Comparison of ENCODE assay signal across 21 cellular contexts in genomic region chr20:17772005-17772343, GRCh38.
"Had no signal": no experiment of that assay in that cellular context is flagged by ENCODE, and none has a peak within 500 bp of the region (broad histone marks: within the 10 kb centered on the region; RNA-seq: fewer than 3 reads in every experiment).

No MANE protein-coding gene starts in this region.

- H3K4me3 Mint-ChIP-seq: activated CD8-positive, alpha-beta T cell treated with anti-CD3 and anti-CD28 coated beads, Interleukin-2, amount 10 ng/mL, durations not matched to agents 7 days and 5 days; activated T-helper 1 cell treated with anti-CD3 and anti-CD28 coated beads, Interleukin-12 subunit alpha, Interleukin-12 subunit beta, Interleukin-2, Interleukin-4 antibody, amounts not matched to agents 30 ng/mL and 10 ng/mL and 1 ng/mL, durations not matched to agents 14 hours and 24 hours and 36 hours; brain; dendritic cell treated with granulocyte-macrophage colony-stimulating factor and Interleukin-4, amounts not matched to agents 40 ng/mL and 50 ng/mL, for 4 days; immature natural killer cell; natural killer cell treated with Interleukin-12 subunit alpha and Interleukin-12 subunit beta and Interleukin-15 and Interleukin-18, amount 100 ng/mL, for 72 hours; stimulated activated memory B cell treated with anti-CD40 and anti-IgM and Interleukin-4, amounts not matched to agents 10 μg/mL and 1 μg/mL and 100 μg/mL, for 72 hours had no signal

- H3K4me1 Mint-ChIP-seq: brain, immature natural killer cell had no signal

- H3K79me2 ChIP-seq: parathyroid adenoma had no signal

- DNase-seq: activated CD4-positive, alpha-beta T cell treated with anti-CD3 and anti-CD28 coated beads, Interleukin-2, amount 50 U/mL, for 1 hour; activated CD8-positive, alpha-beta T cell treated with anti-CD3 and anti-CD28 coated beads, Interleukin-2, amount 10 ng/mL, durations not matched to agents 7 days and 5 days; activated gamma-delta T cell; aorta; effector CD4-positive, alpha-beta T cell; erythroblast; immature natural killer cell; small intestine; stimulated activated CD4-positive, alpha-beta T cell treated with anti-CD3 and anti-CD28 coated beads, Interleukin-15, amount 100 ng/mL, for 24 hours; stomach; transverse colon had no signal

- H3K4me1 ChIP-seq: parathyroid adenoma, stomach, suprapubic skin, transverse colon had no signal

- H3K36me3 Mint-ChIP-seq: activated naive CD4-positive, alpha-beta T cell treated with anti-CD3 and anti-CD28 coated beads, Interleukin-2, amount 50 U/mL, for 72 hours; brain; immature natural killer cell; natural killer cell treated with Interleukin-12 subunit alpha and Interleukin-12 subunit beta and Interleukin-15 and Interleukin-18, amount 100 ng/mL, for 72 hours; stimulated activated memory B cell treated with anti-CD40 and anti-IgM and Interleukin-4, amounts not matched to agents 10 μg/mL and 1 μg/mL and 100 μg/mL, for 72 hours had no signal

- H3K36me3 ChIP-seq: stomach, suprapubic skin, transverse colon had no signal

- ATAC-seq: activated CD4-positive, CD25-positive, alpha-beta regulatory T cell treated with anti-CD3 and anti-CD28 coated beads, Interleukin-2, amount 50 U/mL, for 24 hours; activated CD8-positive, alpha-beta T cell treated with anti-CD3 and anti-CD28 coated beads, Interleukin-2, amount 10 ng/mL, durations not matched to agents 7 days and 5 days; activated naive CD4-positive, alpha-beta T cell treated with anti-CD3 and anti-CD28 coated beads, Interleukin-2, amount 50 U/mL, for 72 hours; left lobe of liver; natural killer cell treated with Interleukin-12 subunit alpha and Interleukin-12 subunit beta and Interleukin-15 and Interleukin-18, amount 100 ng/mL, for 72 hours; stimulated activated memory B cell treated with anti-CD40 and anti-IgM and Interleukin-4, amounts not matched to agents 10 μg/mL and 1 μg/mL and 100 μg/mL, for 72 hours had no signal

- H3K27ac Mint-ChIP-seq: activated CD8-positive, alpha-beta T cell treated with anti-CD3 and anti-CD28 coated beads, Interleukin-2, amount 10 ng/mL, durations not matched to agents 7 days and 5 days; activated T-helper 1 cell treated with anti-CD3 and anti-CD28 coated beads, Interleukin-12 subunit alpha, Interleukin-12 subunit beta, Interleukin-2, Interleukin-4 antibody, amounts not matched to agents 30 ng/mL and 10 ng/mL and 1 ng/mL, durations not matched to agents 14 hours and 24 hours and 36 hours; brain; dendritic cell treated with granulocyte-macrophage colony-stimulating factor and Interleukin-4, amounts not matched to agents 40 ng/mL and 50 ng/mL, for 4 days; natural killer cell treated with Interleukin-12 subunit alpha and Interleukin-12 subunit beta and Interleukin-15 and Interleukin-18, amount 100 ng/mL, for 72 hours; stimulated activated memory B cell treated with anti-CD40 and anti-IgM and Interleukin-4, amounts not matched to agents 10 μg/mL and 1 μg/mL and 100 μg/mL, for 72 hours had no signal

- H3K27me3 Mint-ChIP-seq: dendritic cell treated with granulocyte-macrophage colony-stimulating factor and Interleukin-4, amounts not matched to agents 40 ng/mL and 50 ng/mL, for 4 days had no signal

- H2AFZ ChIP-seq: parathyroid adenoma had no signal

- FAIRE-seq: small intestine had no signal

- H3K9me3 ChIP-seq: stomach, suprapubic skin, transverse colon had no signal

- H3K27ac ChIP-seq: parathyroid adenoma, stomach, suprapubic skin, transverse colon had no signal

- H3K4me3 ChIP-seq: stomach, suprapubic skin, transverse colon had no signal

- H3K27me3 ChIP-seq: stomach, suprapubic skin, transverse colon had no signal

- H3K9ac ChIP-seq: parathyroid adenoma had no signal

- H3K9me3 Mint-ChIP-seq: activated naive CD4-positive, alpha-beta T cell treated with anti-CD3 and anti-CD28 coated beads, Interleukin-2, amount 50 U/mL, for 72 hours; activated T-helper 1 cell treated with anti-CD3 and anti-CD28 coated beads, Interleukin-12 subunit alpha, Interleukin-12 subunit beta, Interleukin-2, Interleukin-4 antibody, amounts not matched to agents 30 ng/mL and 10 ng/mL and 1 ng/mL, durations not matched to agents 14 hours and 24 hours and 36 hours; dendritic cell treated with granulocyte-macrophage colony-stimulating factor and Interleukin-4, amounts not matched to agents 40 ng/mL and 50 ng/mL, for 4 days; natural killer cell treated with Interleukin-12 subunit alpha and Interleukin-12 subunit beta and Interleukin-15 and Interleukin-18, amount 100 ng/mL, for 72 hours; stimulated activated memory B cell treated with anti-CD40 and anti-IgM and Interleukin-4, amounts not matched to agents 10 μg/mL and 1 μg/mL and 100 μg/mL, for 72 hours had no signal
